Comparison of ENCODE assay signal across 8 cellular contexts in the genomic region with DNA sequence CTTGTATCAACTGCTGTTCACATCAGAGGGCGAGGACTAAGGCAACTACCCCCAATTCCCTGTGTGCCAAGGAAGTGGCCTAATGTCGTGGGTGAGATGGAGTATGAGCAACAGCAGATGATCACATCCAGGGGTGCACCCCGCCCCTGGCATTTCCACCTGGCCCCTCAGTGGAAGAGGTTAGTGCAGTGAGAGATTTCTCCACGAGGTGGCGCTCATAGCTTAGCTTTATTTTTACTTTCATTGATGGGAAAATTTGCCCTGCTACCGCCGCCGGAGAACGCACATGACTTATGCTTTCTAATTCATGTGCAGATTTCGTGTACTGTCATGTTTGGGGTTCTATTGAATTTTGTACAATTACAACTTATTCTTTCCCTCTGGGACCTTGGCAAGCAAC.
DNase-seq lines count a peak whose midpoint lies in the region; ATAC-seq and TF ChIP-seq lines count a peak whose summit lies in the region.

No MANE protein-coding gene starts in this region.

- intact Hi-C loops in left ventricle myocardium superior (cut with micrococcal nuclease) (no loop called here), sciatic nerve (cut with DNase I) (no loop called here)

- TF ChIP-seq CTCF in C4-2B (conservative IDR thresholded peaks at IDR 0.05), result peak; percentile 75

- ATAC-seq in left ventricle myocardium superior, result no peak
- ATAC-seq in sciatic nerve, result no peak

- no peak overlapping the region for H3K27ac ChIP-seq in C4-2B

- peak; percentile 9 for DNase-seq in GM19238 (ENCODE audit: insufficient read length, low spot score)
- DNase-seq in HPDE6-E6E7 (ENCODE audit: extremely low spot score), result peak; percentile 26
- DNase-seq in NCI-H82 (lab: John Stamatoyannopoulos, UW), result peak; percentile 89
- DNase-seq in activated naive CD4-positive, alpha-beta T cell treated with Interleukin-2 at 50 U/mL for 16 hours, result peak; percentile 30
- peak; percentile 47 for DNase-seq in left ventricle myocardium superior
- DNase-seq in sciatic nerve (ENCODE audit: low spot score), result peak; percentile 64
- no peak for DNase-seq in activated gamma-delta T cell treated with Interleukin-2 at 50 U/mL for 16 hours
